15 cellular contexts compared by ENCODE assay signal in genomic region chr11:22466351-22466750, GRCh38.
"Had no signal": no experiment of that assay in that cellular context is flagged by ENCODE, and none has a peak within 500 bp of the region (broad histone marks: within the 10 kb centered on the region; RNA-seq: fewer than 3 reads in every experiment).

No MANE protein-coding gene starts in this region.

- H3K9me3 ChIP-seq: left ventricle myocardium inferior, lower lobe of right lung, ovary, suprapubic skin, thyroid gland had no signal

- DNase-seq: dermis blood vessel endothelial cell; effector CD4-positive, alpha-beta T cell; hippocampal formation; left ventricle myocardium inferior; lower lobe of right lung; natural killer cell; ovary; stimulated activated CD4-positive, alpha-beta T cell treated with anti-CD3 and anti-CD28 coated beads, Interleukin-4, amount 100 ng/mL, for 1 hour; stimulated activated CD8-positive, alpha-beta memory T cell treated with anti-CD3 and anti-CD28 coated beads, Interleukin-4, amount 100 ng/mL, for 48 hours; stimulated activated naive CD8-positive, alpha-beta T cell treated with anti-CD3 and anti-CD28 coated beads, Interleukin-15, Interleukin-2, amounts not matched to agents 100 U/mL and 50 U/mL, for 24 hours; thyroid gland had no signal

- H3K27ac ChIP-seq: cardiac muscle cell, left ventricle myocardium inferior, lower lobe of right lung, ovary, suprapubic skin, thyroid gland had no signal

- H3K36me3 ChIP-seq: cardiac muscle cell, left ventricle myocardium inferior, lower lobe of right lung, ovary, suprapubic skin, thyroid gland had no signal

- ATAC-seq: lower lobe of right lung; natural killer cell; right cardiac atrium; stimulated activated effector memory CD8-positive, alpha-beta T cell treated with anti-CD3 and anti-CD28 coated beads, Interleukin-12 subunit alpha, Interleukin-12 subunit beta, amount 100 ng/mL, for 72 hours; stimulated activated naive CD8-positive, alpha-beta T cell treated with anti-CD3 and anti-CD28 coated beads, Interleukin-15, Interleukin-2, amounts not matched to agents 100 U/mL and 50 U/mL, for 24 hours had no signal

- H3K27me3 ChIP-seq: cardiac muscle cell, ovary, suprapubic skin, thyroid gland had no signal

- H3K4me1 ChIP-seq: left ventricle myocardium inferior, lower lobe of right lung, suprapubic skin, thyroid gland had no signal

- H3K4me3 ChIP-seq: cardiac muscle cell, left ventricle myocardium inferior, lower lobe of right lung, ovary, suprapubic skin, thyroid gland had no signal
